23 cellular contexts compared by ENCODE assay signal in genomic region chr3:48957006-48957705, GRCh38.
"Had no signal": no experiment of that assay in that cellular context is flagged by ENCODE, and none has a peak within 500 bp of the region (broad histone marks: within the 10 kb centered on the region; RNA-seq: fewer than 3 reads in every experiment).

No MANE protein-coding gene starts in this region.

- H3K4me1 ChIP-seq: lower lobe of right lung, testis had no signal

- H3K9me3 Mint-ChIP-seq: endodermal cell; naive thymus-derived CD4-positive, alpha-beta T cell; stimulated activated naive B cell treated with anti-CD40 and anti-IgM and Interleukin-4, amounts not matched to agents 10 μg/mL and 1 μg/mL and 100 μg/mL, for 72 hours; stimulated activated naive CD8-positive, alpha-beta T cell treated with anti-CD3 and anti-CD28 coated beads, Interleukin-15, amount 100 ng/mL, for 72 hours had no signal

- H3K9me3 ChIP-seq: heart right ventricle, left ventricle myocardium inferior, lower lobe of right lung, ovary, testis, tibial nerve had no signal

- ATAC-seq: heart right ventricle; lower lobe of right lung; naive thymus-derived CD4-positive, alpha-beta T cell; right cardiac atrium; stimulated activated naive B cell treated with anti-CD40 and anti-IgM and Interleukin-4, amounts not matched to agents 10 μg/mL and 1 μg/mL and 100 μg/mL, for 72 hours; stimulated activated naive CD8-positive, alpha-beta T cell treated with anti-CD3 and anti-CD28 coated beads, Interleukin-15, amount 100 ng/mL, for 72 hours had no signal

- H3K27ac Mint-ChIP-seq: endodermal cell; stimulated activated naive B cell treated with anti-CD40 and anti-IgM and Interleukin-4, amounts not matched to agents 10 μg/mL and 1 μg/mL and 100 μg/mL, for 72 hours had no signal

- H3K27me3 Mint-ChIP-seq: naive thymus-derived CD4-positive, alpha-beta T cell; stimulated activated naive B cell treated with anti-CD40 and anti-IgM and Interleukin-4, amounts not matched to agents 10 μg/mL and 1 μg/mL and 100 μg/mL, for 72 hours; stimulated activated naive CD8-positive, alpha-beta T cell treated with anti-CD3 and anti-CD28 coated beads, Interleukin-15, amount 100 ng/mL, for 72 hours had no signal

- H3K27ac ChIP-seq: coronary artery, heart right ventricle, left ventricle myocardium inferior, lower lobe of right lung, ovary, testis, tibial nerve had no signal

- H3K4me3 Mint-ChIP-seq: endodermal cell; naive thymus-derived CD4-positive, alpha-beta T cell; stimulated activated naive B cell treated with anti-CD40 and anti-IgM and Interleukin-4, amounts not matched to agents 10 μg/mL and 1 μg/mL and 100 μg/mL, for 72 hours; stimulated activated naive CD8-positive, alpha-beta T cell treated with anti-CD3 and anti-CD28 coated beads, Interleukin-15, amount 100 ng/mL, for 72 hours had no signal

- H3K36me3 ChIP-seq: ovary had no signal

- H3K4me3 ChIP-seq: coronary artery, heart right ventricle, left ventricle myocardium inferior, lower lobe of right lung, ovary, smooth muscle cell, testis, tibial nerve had no signal

- FAIRE-seq: endothelial cell of umbilical vein had no signal

- H3K27me3 ChIP-seq: heart right ventricle, ovary, testis, tibial nerve had no signal

- DNase-seq: caudate nucleus; effector CD4-positive, alpha-beta T cell; endodermal cell; foreskin melanocyte; heart right ventricle; hypothalamus; islet precursor cell; left ventricle myocardium inferior; lower lobe of right lung; mesenchymal stem cell; midbrain; naive thymus-derived CD4-positive, alpha-beta T cell; nucleus accumbens; ovary; right cardiac atrium; stimulated activated CD4-positive, alpha-beta T cell treated with anti-CD3 and anti-CD28 coated beads, Interleukin-4, amount 100 ng/mL, for 24 hours; stimulated activated naive B cell treated with anti-CD40 and anti-IgM and Interleukin-4, amounts not matched to agents 10 μg/mL and 1 μg/mL and 100 μg/mL, for 72 hours; stimulated activated naive CD8-positive, alpha-beta T cell treated with anti-CD3 and anti-CD28 coated beads, Interleukin-15, amount 100 ng/mL, for 72 hours; testis had no signal
